3 cellular contexts compared by ENCODE assay signal in genomic region chr16:53891409-53892139, GRCh38.
TF ChIP-seq lines count a peak whose summit lies in the region.

No MANE protein-coding gene starts in this region.

TF ChIP-seq in SK-N-SH, 30 proteins besides CTCF, POLR2A, EP300 and RAD21 (continued from another document):
- TF ChIP-seq MAX (IDR thresholded peaks at IDR 0.05; ENCODE audit: low read depth) (no peak), GATA2 (CRISPR knock-in tag; IDR thresholded peaks at IDR 0.05) (no peak), TCF12 (IDR thresholded peaks at IDR 0.05) (no peak)

TF ChIP-seq in SK-N-SH treated with all-trans-retinoic acid at 6 μM for 48 hours, 23 proteins besides CTCF, POLR2A, EP300 and RAD21 (continued from another document):
- no peak for TF ChIP-seq PATZ1 (CRISPR knock-in tag; IDR thresholded peaks at IDR 0.05; ENCODE audit: borderline replicate concordance)
- TF ChIP-seq GLIS3 (CRISPR knock-in tag; IDR thresholded peaks at IDR 0.05) = no peak
- TF ChIP-seq PPARA (CRISPR knock-in tag; IDR thresholded peaks at IDR 0.05; ENCODE audit: borderline replicate concordance) = no peak
- TF ChIP-seq TOX (CRISPR knock-in tag; IDR thresholded peaks at IDR 0.05; ENCODE audit: borderline replicate concordance) = no peak
- TF ChIP-seq, protein P1, sequence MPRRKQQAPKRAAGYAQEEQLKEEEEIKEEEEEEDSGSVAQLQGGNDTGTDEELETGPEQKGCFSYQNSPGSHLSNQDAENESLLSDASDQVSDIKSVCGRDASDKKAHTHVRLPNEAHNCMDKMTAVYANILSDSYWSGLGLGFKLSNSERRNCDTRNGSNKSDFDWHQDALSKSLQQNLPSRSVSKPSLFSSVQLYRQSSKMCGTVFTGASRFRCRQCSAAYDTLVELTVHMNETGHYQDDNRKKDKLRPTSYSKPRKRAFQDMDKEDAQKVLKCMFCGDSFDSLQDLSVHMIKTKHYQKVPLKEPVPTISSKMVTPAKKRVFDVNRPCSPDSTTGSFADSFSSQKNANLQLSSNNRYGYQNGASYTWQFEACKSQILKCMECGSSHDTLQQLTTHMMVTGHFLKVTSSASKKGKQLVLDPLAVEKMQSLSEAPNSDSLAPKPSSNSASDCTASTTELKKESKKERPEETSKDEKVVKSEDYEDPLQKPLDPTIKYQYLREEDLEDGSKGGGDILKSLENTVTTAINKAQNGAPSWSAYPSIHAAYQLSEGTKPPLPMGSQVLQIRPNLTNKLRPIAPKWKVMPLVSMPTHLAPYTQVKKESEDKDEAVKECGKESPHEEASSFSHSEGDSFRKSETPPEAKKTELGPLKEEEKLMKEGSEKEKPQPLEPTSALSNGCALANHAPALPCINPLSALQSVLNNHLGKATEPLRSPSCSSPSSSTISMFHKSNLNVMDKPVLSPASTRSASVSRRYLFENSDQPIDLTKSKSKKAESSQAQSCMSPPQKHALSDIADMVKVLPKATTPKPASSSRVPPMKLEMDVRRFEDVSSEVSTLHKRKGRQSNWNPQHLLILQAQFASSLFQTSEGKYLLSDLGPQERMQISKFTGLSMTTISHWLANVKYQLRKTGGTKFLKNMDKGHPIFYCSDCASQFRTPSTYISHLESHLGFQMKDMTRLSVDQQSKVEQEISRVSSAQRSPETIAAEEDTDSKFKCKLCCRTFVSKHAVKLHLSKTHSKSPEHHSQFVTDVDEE (CRISPR knock-in tag; IDR thresholded peaks at IDR 0.05) = no peak
- no peak for TF ChIP-seq ESRRG (CRISPR knock-in tag; IDR thresholded peaks at IDR 0.05)

TF ChIP-seq in HepG2, 621 proteins besides CTCF, POLR2A, EP300 and RAD21 (continued from another document):
- TF ChIP-seq ZNF607 (CRISPR knock-in tag; IDR thresholded peaks at IDR 0.05; ENCODE audit: borderline replicate concordance) = no peak
- TF ChIP-seq, protein P2, sequence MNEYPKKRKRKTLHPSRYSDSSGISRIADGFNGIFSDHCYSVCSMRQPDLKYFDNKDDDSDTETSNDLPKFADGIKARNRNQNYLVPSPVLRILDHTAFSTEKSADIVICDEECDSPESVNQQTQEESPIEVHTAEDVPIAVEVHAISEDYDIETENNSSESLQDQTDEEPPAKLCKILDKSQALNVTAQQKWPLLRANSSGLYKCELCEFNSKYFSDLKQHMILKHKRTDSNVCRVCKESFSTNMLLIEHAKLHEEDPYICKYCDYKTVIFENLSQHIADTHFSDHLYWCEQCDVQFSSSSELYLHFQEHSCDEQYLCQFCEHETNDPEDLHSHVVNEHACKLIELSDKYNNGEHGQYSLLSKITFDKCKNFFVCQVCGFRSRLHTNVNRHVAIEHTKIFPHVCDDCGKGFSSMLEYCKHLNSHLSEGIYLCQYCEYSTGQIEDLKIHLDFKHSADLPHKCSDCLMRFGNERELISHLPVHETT (CRISPR knock-in tag; conservative IDR thresholded peaks at IDR 0.05) = no peak
- no peak for TF ChIP-seq GMEB2 (CRISPR knock-in tag; IDR thresholded peaks at IDR 0.05; ENCODE audit: low read depth)
TF ChIP-seq in HepG2: peak in this region for 5.
